8 cellular contexts compared by ENCODE assay signal in the genomic region with DNA sequence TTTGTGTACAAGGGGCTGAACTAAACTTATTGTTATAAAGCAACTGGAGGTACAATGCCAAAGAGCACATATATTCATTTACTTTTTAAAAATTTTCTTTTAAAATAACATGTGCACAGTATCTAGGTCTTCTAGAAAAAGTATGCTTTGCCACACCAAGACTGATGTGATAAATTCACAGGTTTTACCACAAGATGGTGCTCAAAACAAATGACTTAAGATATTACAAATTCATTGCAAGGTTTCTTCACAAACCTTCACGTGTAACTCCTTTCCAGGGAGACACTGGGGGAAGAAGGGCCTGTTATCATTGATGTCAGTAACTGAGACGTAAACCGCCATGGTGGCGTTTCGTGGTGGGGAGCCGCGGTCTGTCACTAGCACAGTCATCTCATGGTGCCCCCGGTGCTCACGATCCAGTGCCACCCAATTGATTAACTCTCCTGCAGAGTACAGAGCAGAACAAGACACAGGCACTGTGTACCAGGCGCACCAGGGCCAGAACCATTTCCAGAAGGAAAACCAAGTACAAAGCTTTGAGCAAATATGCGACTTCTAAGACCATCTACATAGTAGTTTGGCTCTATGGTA.
DNase-seq lines count a peak whose midpoint lies in the region; ATAC-seq and TF ChIP-seq lines count a peak whose summit lies in the region.

No MANE protein-coding gene starts in this region.

- peak; percentile 62 for TF ChIP-seq CTCF in LNCaP clone FGC (IDR thresholded peaks at IDR 0.05; ENCODE audit: control insufficient read depth, extremely low read depth, insufficient read depth)
- peak; percentile 82 for TF ChIP-seq CTCF in chondrocyte (IDR thresholded peaks at IDR 0.05)

- H3K4me2 ChIP-seq in neuronal stem cell (ENCODE audit: insufficient read depth, low read length, poor library complexity, severe bottlenecking): no peak overlapping the region

- no peak overlapping the region for H3K4me3 Mint-ChIP-seq in chondrocyte (ENCODE audit: unreplicated experiment)

- peak overlapping the region; percentile 72 for H4K8ac ChIP-seq in neuronal stem cell (ENCODE audit: low read depth, low read length)

- H3K27ac Mint-ChIP-seq in chondrocyte (ENCODE audit: unreplicated experiment): no peak overlapping the region

- no peak overlapping the region for H4K91ac ChIP-seq in neuronal stem cell (ENCODE audit: low read depth, low read length, poor library complexity)

- no peak for ATAC-seq in HG03159 (IDR thresholded peaks at IDR 0.05; ENCODE audit: unreplicated experiment)

- no peaks in the 10 kb centered on the region for H3K4me1 ChIP-seq in neuronal stem cell (ENCODE audit: control insufficient read depth in 2 of 2, insufficient read depth in 1 of 2, low read depth in 1 of 2, low read length in 2 of 2)

- H3K4me3 ChIP-seq in LNCaP clone FGC (ENCODE audit: low read depth, low read length): no peak overlapping the region
- no peak overlapping the region for H3K4me3 ChIP-seq in neuronal stem cell (ENCODE audit: low read length in 2 of 2)

- no peaks in the 10 kb centered on the region for H3K36me3 ChIP-seq in neuronal stem cell (replicated peaks in 1 of 2; ENCODE audit: control insufficient read depth in 2 of 2, insufficient read depth in 2 of 2, low read length in 2 of 2)

- no peak overlapping the region for H2BK15ac ChIP-seq in neuronal stem cell (ENCODE audit: low read length)

- no peaks in the 10 kb centered on the region for H3K4me1 Mint-ChIP-seq in chondrocyte (ENCODE audit: low read depth)

- H3K9ac ChIP-seq in neuronal stem cell (ENCODE audit: low read depth, low read length, poor library complexity): peak overlapping the region; percentile 38

- H3K27me3 Mint-ChIP-seq in chondrocyte (ENCODE audit: low read depth): peaks cover 22% of the 10 kb centered on the region

- peaks cover 0 to 29% (median 0%) of the 10 kb centered on the region in 3 experiments for H3K27me3 ChIP-seq in neuronal stem cell (ENCODE audit: control insufficient read depth in 3 of 3, insufficient read depth in 3 of 3, low read depth in 1 of 3, low read length in 3 of 3)

- no peaks in the 10 kb centered on the region for H3K79me1 ChIP-seq in neuronal stem cell (ENCODE audit: low read depth, low read length)

- no CpG with 5 or more reads among the region's 11 CpGs for WGBS in neuronal stem cell (ENCODE audit: extremely low coverage in 2 of 2, insufficient read length in 2 of 2, insufficient replicate concordance in 1 of 2), 2 donors

- no peaks in the 10 kb centered on the region for H3K9me3 ChIP-seq in neuronal stem cell (replicated peaks in 1 of 2; ENCODE audit: control insufficient read depth in 2 of 2, insufficient read depth in 1 of 2, low read depth in 1 of 2, low read length in 2 of 2)

- H2BK120ac ChIP-seq in neuronal stem cell (ENCODE audit: low read depth, low read length): no peak overlapping the region

- H2AFZ ChIP-seq in neuronal stem cell (ENCODE audit: low read length): no peak overlapping the region

- H3K36me3 Mint-ChIP-seq in chondrocyte (ENCODE audit: low read depth): no peaks in the 10 kb centered on the region

- H2AK5ac ChIP-seq in neuronal stem cell (ENCODE audit: low read depth, low read length): no peak overlapping the region

- H3K4ac ChIP-seq in neuronal stem cell (ENCODE audit: low read length): no peak overlapping the region

- no peak overlapping the region for H3K27ac ChIP-seq in neuronal stem cell (replicated peaks; ENCODE audit: low read length)

- H2BK12ac ChIP-seq in neuronal stem cell (ENCODE audit: low read length): no peak overlapping the region

- DNase-seq in EL (peak; percentile 3), LNCaP clone FGC (ENCODE audit: low read depth) (peak; percentile 13), chondrocyte (ENCODE audit: low spot score) (no peak), neuronal stem cell (ENCODE audit: low spot score) (no peak), cerebellum (ENCODE audit: low spot score) (no peak), islet precursor cell (no peak), ureter (ENCODE audit: low spot score) (no peak)

- no peak overlapping the region for H3K18ac ChIP-seq in neuronal stem cell (ENCODE audit: low read length)

- H3K14ac ChIP-seq in neuronal stem cell (ENCODE audit: low read length): no peak overlapping the region

- no peak overlapping the region for H3K23ac ChIP-seq in neuronal stem cell (ENCODE audit: low read depth, low read length, poor library complexity)

- H3K9me3 Mint-ChIP-seq in chondrocyte (ENCODE audit: low read depth): peaks cover 5% of the 10 kb centered on the region

- H2BK5ac ChIP-seq in neuronal stem cell (ENCODE audit: low read length): no peak overlapping the region

Comparison
In these comparisons a context has a peak if more than half of its experiments do, and no peak if none do; other contexts are left out.
1. DNase-seq: peak in EL (single experiment) and LNCaP clone FGC (single experiment); none in chondrocyte (single experiment), neuronal stem cell (single experiment), cerebellum (single experiment), islet precursor cell (single experiment) and ureter (single experiment).